In genomic region chr1:93678966-93679480, GRCh38 we compare ENCODE assay signal across 16 cellular contexts. TPM values are rescaled to one million over a fixed set of nuclear protein-coding genes. Genes with fewer than 3 reads are reported as not detected.
A peak's percentile ranks its signal among the peaks of the same experiment; 100 is the strongest.
DNase-seq lines count a peak whose midpoint lies in the region; ATAC-seq and TF ChIP-seq lines count a peak whose summit lies in the region.
"Had no signal": no experiment of that assay in that cellular context is flagged by ENCODE, and none has a peak within 500 bp of the region (broad histone marks: within the 10 kb centered on the region; RNA-seq: fewer than 3 reads in every experiment).

No MANE protein-coding gene starts in this region.

- no TSS peak for BruUV-seq in PC-9 (replicated peaks; lab: Mats Ljungman, UMichigan)
- BruUV-seq in A673 (replicated peaks; lab: Mats Ljungman, UMichigan): no TSS peak

- DNase-seq in AG20443 (ENCODE audit: low spot score) (peak; percentile 1), PC-9 (no peak), fibroblast of lung (ENCODE audit: low read depth in 2 of 2) (no peak), trophoblast cell (peak in 1 of 2 donors; percentile 79), GM19240 (ENCODE audit: insufficient read length, low spot score) (no peak), left lobe of liver (ENCODE audit: low spot score) (no peak), A673 (ENCODE audit: low spot score) (no peak)
- DNase-seq: activated CD4-positive, alpha-beta T cell treated with anti-CD3 and anti-CD28 coated beads, Interleukin-2, amount 10 ng/mL, durations not matched to agents 7 days and 5 days; C1 segment of cervical spinal cord; DND-41; effector CD8-positive, alpha-beta T cell; GOT3; heart right ventricle; MM.1S; pancreas had no signal

- H2AFZ ChIP-seq in PC-9: no peak overlapping the region
- no peak overlapping the region for H2AFZ ChIP-seq in fibroblast of lung (ENCODE audit: low read length)
- H2AFZ ChIP-seq in trophoblast cell (ENCODE audit: insufficient read depth, low read length, poor library complexity): no peak overlapping the region

- POLR2A ChIA-PET in PC-9 (lab: Charles Lee; ENCODE audit: unreplicated experiment): interaction anchor here (0.6 to 0.7 kb wide), 2 partner anchors 56 to 60 kb away, joined by 3 to 4 read pairs; no protein-coding TSS in a partner anchor
- POLR2A ChIA-PET in A673 (lab: Charles Lee; ENCODE audit: low non-redundant PET): no interaction called here

- TF ChIP-seq CTCF in PC-9 (conservative IDR thresholded peaks at IDR 0.05): no peak
- no peak for TF ChIP-seq CTCF in fibroblast of lung (conservative IDR thresholded peaks at IDR 0.05 in 1 of 2, IDR thresholded peaks at IDR 0.05 in 1 of 2; ENCODE audit: low read depth in 1 of 2, low read length in 2 of 2)
- TF ChIP-seq CTCF in A673 (conservative IDR thresholded peaks at IDR 0.05; ENCODE audit: low read depth, low read length): no peak

- H2AK5ac ChIP-seq in trophoblast cell (ENCODE audit: low read length): no peak overlapping the region

- intact Hi-C loops in PC-9 (cut with micrococcal nuclease; ENCODE audit: unreplicated experiment): no loop called here
- intact Hi-C loops in A673 (cut with micrococcal nuclease; ENCODE audit: unreplicated experiment): no loop called here

- peaks cover 71% of the 10 kb centered on the region for H3F3A ChIP-seq in PC-9 (ENCODE audit: insufficient read depth, low read depth)

- H2BK5ac ChIP-seq in trophoblast cell (ENCODE audit: low read depth, low read length, poor library complexity): no peak overlapping the region

- H3K27ac ChIP-seq in PC-9: peak overlapping the region; percentile 81
- peak overlapping the region; percentile 17 for H3K27ac ChIP-seq in fibroblast of lung (ENCODE audit: insufficient read depth, low read length)
- H3K27ac ChIP-seq in trophoblast cell (ENCODE audit: low read depth, low read length): no peak overlapping the region
- no peak overlapping the region for H3K27ac ChIP-seq in A673 (ENCODE audit: low read depth, low read length, poor library complexity, severe bottlenecking)
- H3K27ac ChIP-seq: pancreas had no signal

- H3K9me3 ChIP-seq in PC-9 (ENCODE audit: insufficient read depth, low read depth) (no peaks in the 10 kb centered on the region), fibroblast of lung (ENCODE audit: control insufficient read depth, insufficient read depth, low read depth, low read length) (no peaks in the 10 kb centered on the region), trophoblast cell (ENCODE audit: insufficient read depth, low read depth, low read length) (no peaks in the 10 kb centered on the region), A673 (ENCODE audit: low read depth, low read length, poor library complexity, severe bottlenecking) (no peaks in the 10 kb centered on the region)
- H3K9me3 ChIP-seq: heart right ventricle, pancreas had no signal

- H3K18ac ChIP-seq in trophoblast cell (ENCODE audit: low read length): no peak overlapping the region

- H3K36me3 ChIP-seq in PC-9 (ENCODE audit: low read depth): peaks cover 62% of the 10 kb centered on the region
- H3K36me3 ChIP-seq in fibroblast of lung (ENCODE audit: control insufficient read depth, insufficient read depth, low read length): peaks cover 5% of the 10 kb centered on the region
- peaks cover 9 to 10% of the 10 kb centered on the region in 2 experiments for H3K36me3 ChIP-seq in trophoblast cell (ENCODE audit: control insufficient read depth in 1 of 2, insufficient read depth in 2 of 2, low read length in 2 of 2)
- no peaks in the 10 kb centered on the region for H3K36me3 ChIP-seq in A673 (ENCODE audit: insufficient read depth, low read length, poor library complexity, severe bottlenecking)
- H3K36me3 ChIP-seq: pancreas had no signal

- H4K91ac ChIP-seq in trophoblast cell (ENCODE audit: low read depth, low read length): no peak overlapping the region

- peaks cover 100% of the 10 kb centered on the region for H3K79me2 ChIP-seq in PC-9 (ENCODE audit: low read depth)
- H3K79me2 ChIP-seq in fibroblast of lung (ENCODE audit: control insufficient read depth, insufficient read depth, low read length): peaks cover 80% of the 10 kb centered on the region
- H3K79me2 ChIP-seq in trophoblast cell (ENCODE audit: control insufficient read depth, insufficient read depth, low read length, poor library complexity): peaks cover 27% of the 10 kb centered on the region

- no CpG with 5 or more reads among the region's 4 CpGs for WGBS in trophoblast cell (ENCODE audit: extremely low coverage, insufficient coverage, insufficient read length)

- no peak overlapping the region for H4K8ac ChIP-seq in trophoblast cell (ENCODE audit: low read depth, low read length)

- no peak overlapping the region for H3K14ac ChIP-seq in trophoblast cell (ENCODE audit: low read length)

- no peak overlapping the region for H3K4ac ChIP-seq in trophoblast cell (ENCODE audit: low read depth, low read length)

- no peaks in the 10 kb centered on the region for H3K9me2 ChIP-seq in PC-9 (ENCODE audit: insufficient read depth)

- CTCF ChIA-PET in PC-9 (lab: Charles Lee) (no interaction called here), A673 (lab: Charles Lee) (no interaction called here)

- H3K4me3 ChIP-seq in PC-9 (peak overlapping the region; percentile 80), fibroblast of lung (replicated peaks in 1 of 4; ENCODE audit: control extremely low read depth in 1 of 4, insufficient read depth in 1 of 4, low read depth in 3 of 4, low read length in 4 of 4) (peak overlapping the region in 2 of 4 experiments; percentile 8 to 78), trophoblast cell (ENCODE audit: low read depth, low read length) (no peak overlapping the region), A673 (ENCODE audit: low read depth, low read length, poor library complexity, severe bottlenecking) (no peak overlapping the region)
- H3K4me3 ChIP-seq: pancreas had no signal

- peaks cover 15% of the 10 kb centered on the region for H3K79me1 ChIP-seq in trophoblast cell (ENCODE audit: low read length)

- no peak overlapping the region for H3K23ac ChIP-seq in trophoblast cell (ENCODE audit: low read length)

- H4K12ac ChIP-seq in trophoblast cell (ENCODE audit: low read depth, low read length): no peak overlapping the region

- no peak overlapping the region for H2BK12ac ChIP-seq in trophoblast cell (ENCODE audit: low read length)

- ATAC-seq in HG03139 (IDR thresholded peaks at IDR 0.05; ENCODE audit: unreplicated experiment): no peak
- ATAC-seq in left lobe of liver: no peak
- ATAC-seq: heart right ventricle, pancreas had no signal

- peaks cover 66% of the 10 kb centered on the region for H4K20me1 ChIP-seq in PC-9 (ENCODE audit: insufficient read depth)
- H4K20me1 ChIP-seq in fibroblast of lung (ENCODE audit: control insufficient read depth, extremely low read depth, insufficient read depth, low read length): peaks cover 2% of the 10 kb centered on the region

- H3K4me1 ChIP-seq in PC-9 (replicated peaks; ENCODE audit: insufficient read depth): peaks cover 78% of the 10 kb centered on the region
- peaks cover 28% of the 10 kb centered on the region for H3K4me1 ChIP-seq in fibroblast of lung (ENCODE audit: control insufficient read depth, extremely low read depth, insufficient read depth, low read length)
- H3K4me1 ChIP-seq in trophoblast cell (ENCODE audit: control insufficient read depth in 1 of 2, insufficient read depth in 2 of 2, low read length in 2 of 2): peaks cover 12 to 16% of the 10 kb centered on the region in 2 experiments
- H3K4me1 ChIP-seq in A673 (ENCODE audit: insufficient read depth, low read length, poor library complexity, severe bottlenecking): no peaks in the 10 kb centered on the region

- no peaks in the 10 kb centered on the region for H3K27me3 ChIP-seq in PC-9 (ENCODE audit: insufficient read depth, low read depth)
- H3K27me3 ChIP-seq in fibroblast of lung (ENCODE audit: control insufficient read depth, insufficient read depth, low read length): no peaks in the 10 kb centered on the region
- H3K27me3 ChIP-seq in trophoblast cell (ENCODE audit: insufficient read depth, low read length): no peaks in the 10 kb centered on the region
- H3K27me3 ChIP-seq in A673 (replicated peaks; ENCODE audit: insufficient read depth, low read depth, low read length, poor library complexity): peaks cover 19% of the 10 kb centered on the region
- H3K27me3 ChIP-seq: pancreas had no signal

- H3K4me2 ChIP-seq in PC-9 (peak overlapping the region; percentile 88), fibroblast of lung (ENCODE audit: extremely low read depth, insufficient read depth, low read length) (peak overlapping the region; percentile 95), trophoblast cell (ENCODE audit: low read length) (peak overlapping the region; percentile 2)

- H3K9ac ChIP-seq in fibroblast of lung (ENCODE audit: insufficient read depth, low read length) (no peak overlapping the region), trophoblast cell (ENCODE audit: low read length) (no peak overlapping the region)

- H2BK120ac ChIP-seq in trophoblast cell (ENCODE audit: insufficient read depth, low read length, poor library complexity): no peak overlapping the region

RNA-seq across cellular contexts. Expression of gene BCAR3, which starts 2.6 kb away (rescaled TPM):
- total RNA-seq in PC-9 (2021) (62.5 and 70.0 TPM in 2 replicates), fibroblast of lung (34.4 and 35.2 TPM in 2 replicates), left lobe of liver (16.8 TPM), A673 (2021) (0.90 and 2.4 TPM in 2 replicates)
- polyA plus RNA-seq in fibroblast of lung: 12.6 and 19.9 TPM in 2 replicates
- polyA plus RNA-seq in fibroblast of lung (2012): 14.0 and 23.6 TPM in 2 replicates
- 18.0 and 28.1 TPM in 2 replicates for polyA minus RNA-seq in fibroblast of lung (ENCODE audit: low replicate concordance)
- polyA plus RNA-seq in trophoblast cell (2013): 28.1 and 29.7 TPM in 2 replicates

Comparison
In these comparisons a context has a peak if more than half of its experiments do, and no peak if none do; other contexts are left out.
1. H3K27ac ChIP-seq: peak in PC-9 (single experiment) and fibroblast of lung (single experiment); none in trophoblast cell (single experiment) and A673 (single experiment).
2. H3K4me2 ChIP-seq: peak in every context shown above with its lines; median percentile 95 in fibroblast of lung; 88 in PC-9; 2 in trophoblast cell.